Comparison of ENCODE assay signal across 1 cellular context in the genomic region with DNA sequence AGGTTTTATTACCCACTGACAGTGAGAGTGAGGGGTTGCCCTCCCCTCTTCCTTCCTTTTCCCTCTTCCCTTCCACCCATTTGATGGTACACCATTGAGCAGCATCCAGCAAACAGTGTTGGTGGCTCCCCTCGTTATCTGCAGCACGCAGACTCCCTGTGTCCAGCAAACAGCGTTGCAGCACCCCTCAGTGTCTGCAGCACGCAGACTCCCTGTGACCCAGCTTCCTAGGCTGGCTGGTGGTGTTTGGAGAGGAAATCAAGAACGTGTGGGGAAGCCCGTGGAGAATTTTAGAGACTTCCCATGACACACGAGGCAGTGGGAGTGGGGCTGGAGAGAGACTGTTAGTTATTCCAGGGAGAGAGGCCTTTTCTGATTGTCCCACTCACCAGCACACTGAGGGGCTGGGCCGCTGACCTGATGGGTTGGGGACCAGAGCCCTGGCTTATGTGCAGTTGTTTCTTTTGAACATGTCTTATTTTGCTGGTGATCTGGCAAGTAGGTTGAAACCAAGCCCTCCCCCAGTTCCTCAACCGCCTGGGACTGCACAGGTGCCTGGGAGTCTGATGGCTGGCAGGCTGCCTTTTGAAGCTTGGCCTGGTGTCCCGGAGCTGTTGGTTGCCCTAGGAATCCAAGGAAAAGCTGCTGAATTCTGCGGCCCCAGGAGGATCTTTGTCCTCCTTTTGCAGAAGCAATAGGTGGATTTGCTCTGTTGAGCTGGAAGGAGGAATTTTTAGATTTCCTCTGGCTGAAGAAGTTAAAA.
TF ChIP-seq lines count a peak whose summit lies in the region.

No MANE protein-coding gene starts in this region.

TF ChIP-seq in K562, 482 proteins besides CTCF, POLR2A, EP300 and RAD21 (continued from another document):
- TF ChIP-seq MYC (IDR thresholded peaks at IDR 0.05; ENCODE audit: low read depth, low read length) (peak; percentile 51; the same call in 1 of the 2 replicates), MYC (CRISPR knock-in tag; IDR thresholded peaks at IDR 0.05; ENCODE audit: borderline replicate concordance, low read depth) (no peak), CBX5 (IDR thresholded peaks at IDR 0.05; ENCODE audit: borderline replicate concordance, low read depth) (0 out of 2 replicates have a peak, but pooled peaks have one; percentile 12), KDM1A (IDR thresholded peaks at IDR 0.05) (peak; percentile 24 to 61; a peak in 2 of 4 replicates), SAP30 (IDR thresholded peaks at IDR 0.05; ENCODE audit: borderline replicate concordance, insufficient read depth, low read depth, low read length, poor library complexity, severe bottlenecking) (peak; percentile 34), PHF8 (IDR thresholded peaks at IDR 0.05; ENCODE audit: borderline replicate concordance, low read length) (peak; percentile 25; the same call in 1 of the 2 replicates), HCFC1 (IDR thresholded peaks at IDR 0.05; ENCODE audit: low read depth, low read length) (peak; percentile 7; the same call in 1 of the 2 replicates), FOXA3 (CRISPR knock-in tag; conservative IDR thresholded peaks at IDR 0.05 in 1 of 2, IDR thresholded peaks at IDR 0.05 in 1 of 2) (0 out of 4 replicates have a peak, but pooled peaks of 1 of the 2 experiments have one; percentile 46), GATA2 (CRISPR knock-in tag; IDR thresholded peaks at IDR 0.05) (peak; percentile 61), FOXK1 (CRISPR knock-in tag; IDR thresholded peaks at IDR 0.05; ENCODE audit: borderline replicate concordance) (no peak), TBL1XR1 (IDR thresholded peaks at IDR 0.05; ENCODE audit: low read length in 2 of 2) (peak; percentile 18 to 31; a peak in 1 of 4 replicates), MNT (conservative IDR thresholded peaks at IDR 0.05) (peak in 1 of 2 experiments; percentile 40; a peak in 2 of 4 replicates), SMARCE1 (IDR thresholded peaks at IDR 0.05) (peak; percentile 53; the same call in 1 of the 2 replicates), POLR2AphosphoS5 (IDR thresholded peaks at IDR 0.05; ENCODE audit: control insufficient read depth, insufficient read depth, low read depth, low read length) (peak; percentile 48; the same call in 1 of the 2 replicates), ZBTB7A (IDR thresholded peaks at IDR 0.05; ENCODE audit: borderline replicate concordance, control insufficient read depth, low read depth, low read length) (peak; percentile 64; the same call in 1 of the 2 replicates), ZNF23 (CRISPR knock-in tag; IDR thresholded peaks at IDR 0.05) (no peak), MBD2 (IDR thresholded peaks at IDR 0.05; ENCODE audit: borderline replicate concordance, low read depth) (no peak), ARID1B (IDR thresholded peaks at IDR 0.05) (peak; percentile 89), HDAC2 (IDR thresholded peaks at IDR 0.05) (peak; percentile 62; the same call in 1 of the 2 replicates), TRIM24 (IDR thresholded peaks at IDR 0.05) (peak in 1 of 2 experiments; percentile 40; a peak in 1 of 4 replicates), BHLHE40 (IDR thresholded peaks at IDR 0.05; ENCODE audit: low read length) (peak; percentile 61), NRF1 (conservative IDR thresholded peaks at IDR 0.05 in 1 of 2, IDR thresholded peaks at IDR 0.05 in 1 of 2) (peak; percentile 82 to 86), RBBP5 (IDR thresholded peaks at IDR 0.05; ENCODE audit: borderline replicate concordance, insufficient read depth, low read length, poor library complexity, severe bottlenecking) (peak; percentile 72), ZNF586 (CRISPR knock-in tag; conservative IDR thresholded peaks at IDR 0.05) (no peak), YY1 (IDR thresholded peaks at IDR 0.05; ENCODE audit: borderline replicate concordance in 1 of 3, control insufficient read depth in 1 of 3, extremely low read depth in 1 of 3, insufficient read depth in 3 of 3, insufficient read length in 1 of 3, insufficient replicate concordance in 2 of 3, low read depth in 1 of 3, low read length in 2 of 3) (no peak), SIN3B (IDR thresholded peaks at IDR 0.05; ENCODE audit: low read depth) (no peak), HNRNPLL (IDR thresholded peaks at IDR 0.05; ENCODE audit: low read depth, low read length, poor library complexity, severe bottlenecking) (peak; percentile 71), RCOR1 (IDR thresholded peaks at IDR 0.05; ENCODE audit: borderline replicate concordance in 1 of 2, low read depth in 2 of 2, low read length in 2 of 2) (peak; percentile 21 to 84; a peak in 2 of 4 replicates), SMARCC2 (IDR thresholded peaks at IDR 0.05; ENCODE audit: low read depth) (0 out of 2 replicates have a peak, but pooled peaks have one; percentile 14), SOX6 (IDR thresholded peaks at IDR 0.05) (peak; percentile 55), ZNF174 (CRISPR knock-in tag; IDR thresholded peaks at IDR 0.05) (no peak), JUND (IDR thresholded peaks at IDR 0.05; ENCODE audit: borderline replicate concordance, low read depth, low read length) (peak; percentile 40; the same call in 1 of the 2 replicates), JUND (tag; IDR thresholded peaks at IDR 0.05; ENCODE audit: borderline replicate concordance, low read depth, low read length) (peak; percentile 27; the same call in 1 of the 3 replicates), ZNF24 (IDR thresholded peaks at IDR 0.05) (0 out of 2 replicates have a peak, but pooled peaks have one; percentile 9), ARHGAP35 (IDR thresholded peaks at IDR 0.05; ENCODE audit: partially characterized antibody) (no peak), NFIC (IDR thresholded peaks at IDR 0.05) (peak; percentile 52; the same call in 1 of the 2 replicates), KLF16 (IDR thresholded peaks at IDR 0.05) (peak; percentile 56; the same call in 1 of the 2 replicates), RBFOX2 (IDR thresholded peaks at IDR 0.05; ENCODE audit: low read depth, low read length) (peak; percentile 49; the same call in 1 of the 2 replicates), CC2D1A (IDR thresholded peaks at IDR 0.05) (0 out of 2 replicates have a peak, but pooled peaks have one; percentile 33)
- TF ChIP-seq, protein P1, sequence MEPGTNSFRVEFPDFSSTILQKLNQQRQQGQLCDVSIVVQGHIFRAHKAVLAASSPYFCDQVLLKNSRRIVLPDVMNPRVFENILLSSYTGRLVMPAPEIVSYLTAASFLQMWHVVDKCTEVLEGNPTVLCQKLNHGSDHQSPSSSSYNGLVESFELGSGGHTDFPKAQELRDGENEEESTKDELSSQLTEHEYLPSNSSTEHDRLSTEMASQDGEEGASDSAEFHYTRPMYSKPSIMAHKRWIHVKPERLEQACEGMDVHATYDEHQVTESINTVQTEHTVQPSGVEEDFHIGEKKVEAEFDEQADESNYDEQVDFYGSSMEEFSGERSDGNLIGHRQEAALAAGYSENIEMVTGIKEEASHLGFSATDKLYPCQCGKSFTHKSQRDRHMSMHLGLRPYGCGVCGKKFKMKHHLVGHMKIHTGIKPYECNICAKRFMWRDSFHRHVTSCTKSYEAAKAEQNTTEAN (CRISPR knock-in tag; IDR thresholded peaks at IDR 0.05) = no peak
TF ChIP-seq in K562: peak in this region for 68.
